12 cellular contexts compared by ENCODE assay signal in the genomic region with DNA sequence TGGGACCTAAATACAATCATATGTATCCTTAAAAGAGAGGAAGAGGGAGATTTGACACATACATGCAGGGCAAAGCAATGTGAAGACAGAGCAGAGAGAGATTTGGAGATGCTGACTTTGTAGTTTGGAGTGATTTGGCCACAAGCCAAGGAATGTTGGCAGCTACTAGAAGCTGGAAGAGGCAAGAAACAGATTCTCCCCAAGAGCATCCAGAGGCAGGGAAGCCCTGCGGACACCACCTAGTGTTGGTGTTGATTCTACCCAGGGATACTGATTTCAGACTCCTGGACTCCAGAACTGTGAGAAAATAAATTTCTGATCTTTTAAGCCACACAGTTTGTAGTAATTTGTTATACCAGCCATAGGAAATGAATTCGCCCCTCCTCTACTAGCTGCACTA.
DNase-seq lines count a peak whose midpoint lies in the region; ATAC-seq and TF ChIP-seq lines count a peak whose summit lies in the region.
"Had no signal": no experiment of that assay in that cellular context is flagged by ENCODE, and none has a peak within 500 bp of the region (broad histone marks: within the 10 kb centered on the region; RNA-seq: fewer than 3 reads in every experiment).

No MANE protein-coding gene starts in this region.

- H3K4me1 ChIP-seq in tibial nerve: peaks cover 0 to 29% (median 7%) of the 10 kb centered on the region in 4 donors
- H3K4me1 ChIP-seq: BLaER1 had no signal

- H3K9me3 ChIP-seq in tibial nerve (no peaks in the 10 kb centered on the region), WERI-Rb-1 (ENCODE audit: severe bottlenecking) (no peaks in the 10 kb centered on the region)
- H3K9me3 ChIP-seq: BLaER1 had no signal

- peak in 1 of 2 donors; percentile 52 for TF ChIP-seq EP300 in tibial nerve (IDR thresholded peaks at IDR 0.05)

- 54 to 71% methylated on average over 2 of the region's 2 CpGs for WGBS in tibial nerve, 2 donors

- H3K27ac ChIP-seq in tibial nerve: no peak overlapping the region
- H3K27ac ChIP-seq in WERI-Rb-1: no peak overlapping the region
- H3K27ac ChIP-seq: BLaER1 had no signal

- no peaks in the 10 kb centered on the region for H3K36me3 ChIP-seq in tibial nerve
- H3K36me3 ChIP-seq in WERI-Rb-1: no peaks in the 10 kb centered on the region
- H3K36me3 ChIP-seq: BLaER1 had no signal

- DNase-seq in NCI-H345 (lab: John Stamatoyannopoulos, UW) (peak; percentile 20), NCI-H345 treated with DMSO at 0.1 percent for 48 hours (lab: John Stamatoyannopoulos, UW; ENCODE audit: unreplicated experiment) (no peak), anterior cingulate cortex (lab: John Stamatoyannopoulos, UW) (peak in 38 of 58 donors; percentile 3 to 78 (median 26)), hippocampal formation (lab: John Stamatoyannopoulos, UW) (peak; percentile 45 to 51), tibial nerve (ENCODE audit: low spot score in 2 of 2) (peak; percentile 54 to 84), WERI-Rb-1 (no peak)
- DNase-seq: activated T-cell treated with anti-CD3 and anti-CD28 coated beads, Interleukin-2, amount 50 U/mL, for 72 hours; H9; NCI-H1694 had no signal

- H3K4me3 ChIP-seq in tibial nerve (no peak overlapping the region), WERI-Rb-1 (ENCODE audit: low read depth, low read length) (no peak overlapping the region)
- H3K4me3 ChIP-seq: BLaER1 had no signal

- no peak for TF ChIP-seq POLR2A in tibial nerve (IDR thresholded peaks at IDR 0.05)

- no peak for ATAC-seq in HG02642 (IDR thresholded peaks at IDR 0.05; ENCODE audit: poor library complexity, unreplicated experiment)
- no peak for ATAC-seq in GM18520 (IDR thresholded peaks at IDR 0.05; ENCODE audit: unreplicated experiment)
- ATAC-seq: activated T-cell treated with anti-CD3 and anti-CD28 coated beads, Interleukin-2, amount 50 U/mL, for 72 hours had no signal

- H3K27me3 ChIP-seq in tibial nerve (no peaks in the 10 kb centered on the region), WERI-Rb-1 (ENCODE audit: insufficient read depth, low read depth, severe bottlenecking) (no peaks in the 10 kb centered on the region)
- H3K27me3 ChIP-seq: BLaER1 had no signal

- TF ChIP-seq CTCF in tibial nerve (IDR thresholded peaks at IDR 0.05) (peak in 3 of 5 experiments; percentile 9 to 32 (median 16)), WERI-Rb-1 (IDR thresholded peaks at IDR 0.05; ENCODE audit: low read depth, low read length) (no peak)

Comparison
In these comparisons a context has a peak if more than half of its experiments do, and no peak if none do; other contexts are left out.
1. DNase-seq: peak in NCI-H345 (single experiment), anterior cingulate cortex (38 of 58), hippocampal formation (2 of 2) and tibial nerve (2 of 2); none in NCI-H345 treated with DMSO at 0.1 percent for 48 hours (single experiment) and WERI-Rb-1 (single experiment).